ENCODE assay signal across 9 cellular contexts in genomic region chr10:119006451-119007210, GRCh38. TPM values are rescaled to one million over a fixed set of nuclear protein-coding genes. Genes with fewer than 3 reads are reported as not detected.
DNase-seq lines count a peak whose midpoint lies in the region; ATAC-seq and TF ChIP-seq lines count a peak whose summit lies in the region.
"Had no signal": no experiment of that assay in that cellular context is flagged by ENCODE, and none has a peak within 500 bp of the region (broad histone marks: within the 10 kb centered on the region; RNA-seq: fewer than 3 reads in every experiment).

No MANE protein-coding gene starts in this region.

- TF ChIP-seq CTCF in BE2C (IDR thresholded peaks at IDR 0.05; ENCODE audit: low read depth, low read length) (no peak), epithelial cell of esophagus (IDR thresholded peaks at IDR 0.05; ENCODE audit: insufficient read depth, low read depth, low read length, missing control alignments) (no peak)

- DNase-seq in BE2C (peak; percentile 47), NCI-H226 (peak; percentile 85), epithelial cell of esophagus (ENCODE audit: low read depth) (peak; percentile 98), occipital lobe (lab: John Stamatoyannopoulos, UW) (peak; percentile 41), cerebellar nuclear complex (lab: John Stamatoyannopoulos, UW) (no peak)
- DNase-seq in stimulated activated CD8-positive, alpha-beta memory T cell treated with anti-CD3 and anti-CD28 coated beads, Interleukin-4, amount 100 ng/mL, for 48 hours = no peak
- DNase-seq in activated T-cell treated with anti-CD3 and anti-CD28 coated beads, Interleukin-2, amount 50 U/mL, for 4 hours = no peak

- H3K36me3 ChIP-seq in BE2C = no peaks in the 10 kb centered on the region

- no peaks in the 10 kb centered on the region for H3K9me3 Mint-ChIP-seq in activated T-cell treated with anti-CD3 and anti-CD28 coated beads, Interleukin-2, amount 50 U/mL, for 4 hours
- H3K9me3 Mint-ChIP-seq: activated naive CD4-positive, alpha-beta T cell treated with anti-CD3 and anti-CD28 coated beads, Interleukin-2, amount 50 U/mL, for 72 hours had no signal

- no peaks in the 10 kb centered on the region for H3K27me3 ChIP-seq in BE2C

- peaks cover 11% of the 10 kb centered on the region for H3K27me3 Mint-ChIP-seq in activated T-cell treated with anti-CD3 and anti-CD28 coated beads, Interleukin-2, amount 50 U/mL, for 4 hours (ENCODE audit: low read depth)

- no peaks in the 10 kb centered on the region for H3K9me3 ChIP-seq in BE2C

- H3K4me3 Mint-ChIP-seq in activated T-cell treated with anti-CD3 and anti-CD28 coated beads, Interleukin-2, amount 50 U/mL, for 4 hours = no peak overlapping the region

- no peak for ATAC-seq in activated T-cell treated with anti-CD3 and anti-CD28 coated beads, Interleukin-2, amount 50 U/mL, for 4 hours
- ATAC-seq in GM21360 (IDR thresholded peaks at IDR 0.05; ENCODE audit: unreplicated experiment) = no peak
- ATAC-seq: activated naive CD4-positive, alpha-beta T cell treated with anti-CD3 and anti-CD28 coated beads, Interleukin-2, amount 50 U/mL, for 72 hours had no signal

- no peaks in the 10 kb centered on the region for H3K36me3 Mint-ChIP-seq in activated T-cell treated with anti-CD3 and anti-CD28 coated beads, Interleukin-2, amount 50 U/mL, for 4 hours (ENCODE audit: insufficient read depth)
- H3K36me3 Mint-ChIP-seq: activated naive CD4-positive, alpha-beta T cell treated with anti-CD3 and anti-CD28 coated beads, Interleukin-2, amount 50 U/mL, for 72 hours had no signal

- H3K4me3 ChIP-seq in BE2C (ENCODE audit: low read depth, low read length) (peak overlapping the region; percentile 25; the same call in 1 of the 2 replicates), epithelial cell of esophagus (ENCODE audit: low read length) (no peak overlapping the region)

- H3K4me1 Mint-ChIP-seq in activated T-cell treated with anti-CD3 and anti-CD28 coated beads, Interleukin-2, amount 50 U/mL, for 4 hours (ENCODE audit: low read depth) = no peaks in the 10 kb centered on the region

- H3K4me1 ChIP-seq in BE2C = 0 out of 2 replicates have a peak, but pooled peaks cover 8% of the 10 kb centered on the region

RNA-seq across cellular contexts. Expression of gene NANOS1, which starts 22.9 kb away (rescaled TPM):
- polyA plus RNA-seq in BE2C (2012; ENCODE audit: insufficient read depth, insufficient read length, low read depth) = 1.5 TPM
- 4.8 TPM for total RNA-seq in occipital lobe
- total RNA-seq in activated T-cell treated with anti-CD3 and anti-CD28 coated beads, Interleukin-2, amount 50 U/mL, for 4 hours = under 1 TPM; 0.08 to 0.15 (median 0.11) TPM

Comparison
In these comparisons a context has a peak if more than half of its experiments do, and no peak if none do; other contexts are left out.
1. DNase-seq: peak in BE2C (single experiment), NCI-H226 (single experiment), epithelial cell of esophagus (single experiment) and occipital lobe (single experiment); none in stimulated activated CD8-positive, alpha-beta memory T cell treated with anti-CD3 and anti-CD28 coated beads, Interleukin-4, amount 100 ng/mL, for 48 hours (single experiment), activated T-cell treated with anti-CD3 and anti-CD28 coated beads, Interleukin-2, amount 50 U/mL, for 4 hours (single experiment) and cerebellar nuclear complex (0 of 2).